In genomic region chr4:74386159-74386558, GRCh38 we compare ENCODE assay signal across 31 cellular contexts. TPM values are rescaled to one million over a fixed set of nuclear protein-coding genes. Genes with fewer than 3 reads are reported as not detected.
"Had no signal": no experiment of that assay in that cellular context is flagged by ENCODE, and none has a peak within 500 bp of the region (broad histone marks: within the 10 kb centered on the region; RNA-seq: fewer than 3 reads in every experiment).

No MANE protein-coding gene starts in this region.

- H3K36me3 ChIP-seq: brain microvascular endothelial cell, esophagus squamous epithelium, heart right ventricle, WERI-Rb-1 had no signal

- DNase-seq: activated B cell treated with CpG ODN at 0.5 μM for 24 hours; activated CD4-positive, alpha-beta T cell treated with anti-CD3 and anti-CD28 coated beads for 48 hours; activated CD4-positive, alpha-beta T cell treated with anti-CD3 and anti-CD28 coated beads, Interleukin-2, amount 50 U/mL, for 1 hour; activated CD4-positive, alpha-beta T cell treated with anti-CD3 and anti-CD28 coated beads, Interleukin-2, amount 50 U/mL, for 48 hours; activated CD8-positive, alpha-beta memory T cell treated with anti-CD3 and anti-CD28 coated beads for 24 hours; activated CD8-positive, alpha-beta T cell treated with anti-CD3 and anti-CD28 coated beads for 36 hours; activated effector memory CD4-positive, alpha-beta T cell treated with Interleukin-2 at 50 U/mL for 16 hours; activated gamma-delta T cell treated with Interleukin-2 at 50 U/mL for 16 hours; activated naive CD4-positive, alpha-beta T cell treated with anti-CD3 and anti-CD28 coated beads, Interleukin-2, amount 50 U/mL, for 16 hours; activated naive CD4-positive, alpha-beta T cell treated with Interleukin-2 at 50 U/mL for 16 hours; activated T-cell treated with anti-CD3 and anti-CD28 coated beads, Interleukin-2, amount 50 U/mL, for 4 hours; amniotic stem cell; anterior cingulate cortex; brain microvascular endothelial cell; cortex of kidney; dermis blood vessel endothelial cell; effector CD4-positive, alpha-beta T cell; effector memory CD8-positive, alpha-beta T cell; esophagus squamous epithelium; foreskin melanocyte; heart right ventricle; T-helper 17 cell; T1000; WERI-Rb-1 had no signal

- H3K27ac ChIP-seq: brain microvascular endothelial cell, esophagus squamous epithelium, gastroesophageal sphincter, heart right ventricle, WERI-Rb-1 had no signal

- ATAC-seq: activated CD4-positive, CD25-positive, alpha-beta regulatory T cell treated with anti-CD3 and anti-CD28 coated beads, Interleukin-2, amount 50 U/mL, for 24 hours; activated CD8-positive, alpha-beta T cell treated with anti-CD3 and anti-CD28 coated beads for 36 hours; activated T-cell treated with anti-CD3 and anti-CD28 coated beads, Interleukin-2, amount 50 U/mL, for 4 hours; activated T-helper 17 cell treated with anti-CD3 and anti-CD28 coated beads, Interleukin-2, amount 50 U/mL, for 72 hours; effector memory CD8-positive, alpha-beta T cell; gastroesophageal sphincter; heart right ventricle; T-helper 17 cell had no signal

- H3K4me3 ChIP-seq: esophagus squamous epithelium, gastroesophageal sphincter, heart right ventricle had no signal

- H3K27me3 ChIP-seq: brain microvascular endothelial cell, esophagus squamous epithelium, gastroesophageal sphincter, heart right ventricle had no signal

- H3K4me1 ChIP-seq: esophagus squamous epithelium, heart right ventricle had no signal

- H3K9me3 ChIP-seq: esophagus squamous epithelium, gastroesophageal sphincter, heart right ventricle had no signal

- FAIRE-seq: astrocyte, bronchial epithelial cell had no signal

RNA-seq across cellular contexts. Expression of gene EREG, which starts 21.2 kb away (rescaled TPM):
- total RNA-seq: activated B cell treated with CpG ODN at 0.5 μM for 24 hours; activated CD8-positive, alpha-beta T cell treated with anti-CD3 and anti-CD28 coated beads for 36 hours; activated T-helper 17 cell treated with anti-CD3 and anti-CD28 coated beads, Interleukin-2, amount 50 U/mL, for 72 hours had no signal

RNA-seq across cellular contexts. Expression of gene AREG, which starts 58.8 kb away (rescaled TPM):
- total RNA-seq: cerebellum, fibroblast of villous mesenchyme had no signal
